In the genomic region with DNA sequence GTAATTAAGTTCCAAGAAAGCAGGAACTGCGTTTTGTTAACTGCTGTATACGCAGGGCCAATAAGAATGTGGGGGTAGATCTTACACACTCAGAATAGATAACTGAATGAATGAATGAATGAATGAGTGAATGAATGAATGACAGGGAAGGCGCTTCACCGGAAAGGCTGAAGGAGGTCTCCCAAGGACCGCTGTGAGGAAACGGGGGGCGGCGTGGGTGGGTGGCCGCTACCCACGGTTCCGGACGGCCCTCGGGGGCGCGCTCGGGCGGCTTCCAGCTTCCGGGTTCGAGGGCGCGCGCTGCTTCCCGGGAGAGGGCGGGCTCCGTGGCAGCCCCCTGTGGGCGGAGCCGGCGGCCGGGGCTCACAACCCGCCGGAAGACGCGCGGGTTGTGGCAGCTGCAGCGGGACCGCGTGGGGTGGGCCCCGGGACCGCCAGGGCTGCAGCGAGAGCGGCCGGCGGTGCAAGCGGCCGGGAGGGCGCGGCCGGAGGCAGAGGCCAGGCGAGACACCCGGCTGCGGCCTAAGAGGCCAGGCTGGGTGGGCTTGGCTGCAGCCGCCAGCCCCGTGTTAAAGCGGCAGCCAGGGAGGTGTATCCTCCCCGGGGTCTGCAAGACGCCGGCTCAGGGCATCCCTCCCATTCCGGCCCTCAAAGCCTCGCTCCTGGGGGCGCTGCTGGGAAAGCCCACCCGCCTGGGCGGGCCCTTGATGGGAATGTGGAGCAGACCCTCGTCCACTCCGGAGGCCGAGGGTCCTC, we compare ENCODE assay signal across 8 cellular contexts.
DNase-seq lines count a peak whose midpoint lies in the region; ATAC-seq and TF ChIP-seq lines count a peak whose summit lies in the region.

A gene (plus strand): TSS at position 367 of the 756 bp plus-strand sequence. CDS start 2,072 bp downstream, outside the sequence.

- peak; percentile 78 for TF ChIP-seq POLR2A in NB4 (IDR thresholded peaks at IDR 0.05; ENCODE audit: extremely low read depth, insufficient read length)

- no peaks in the 10 kb centered on the region for H3K4me1 ChIP-seq in iPS DF 6.9 (ENCODE audit: control insufficient read depth, insufficient read depth, low read length)

- no peaks in the 10 kb centered on the region; the same call in 1 of the 2 replicates for H3K9me3 ChIP-seq in iPS DF 6.9 (ENCODE audit: control insufficient read depth, insufficient read depth, low read length)

- no peak for TF ChIP-seq CTCF in NB4 (IDR thresholded peaks at IDR 0.05; ENCODE audit: low read depth, low read length)

- H3K4me3 ChIP-seq in NB4 (ENCODE audit: low read depth, low read length) (peak within 1 kb of the TSS; percentile 80), iPS DF 6.9 (ENCODE audit: low read length) (peak within 1 kb of the TSS; percentile 96), skeletal muscle cell (ENCODE audit: low read depth, low read length) (peak within 1 kb of the TSS; percentile 70)

- DNase-seq in DMS 273 treated with DMSO at 0.1 percent for 48 hours (lab: John Stamatoyannopoulos, UW): peak; percentile 99
- peak; percentile 89 for DNase-seq in NB4 (ENCODE audit: low read depth)
- peak; percentile 50 for DNase-seq in T-helper 9 cell
- DNase-seq in astrocyte of the hippocampus (ENCODE audit: low read depth, low spot score): peak; percentile 89
- DNase-seq in iPS DF 6.9 (ENCODE audit: low read depth, low spot score): no peak
- DNase-seq in skeletal muscle cell (ENCODE audit: low read depth): no peak

- peak; percentile 84 for ATAC-seq in GM21723 (IDR thresholded peaks at IDR 0.05; ENCODE audit: unreplicated experiment)
- no peak for ATAC-seq in GM19328 (IDR thresholded peaks at IDR 0.05; ENCODE audit: unreplicated experiment)

- no CpG with 5 or more reads among the region's 65 CpGs for WGBS in iPS DF 6.9 (ENCODE audit: insufficient coverage, insufficient read length)

- no peaks in the 10 kb centered on the region for H3K27me3 ChIP-seq in iPS DF 6.9 (ENCODE audit: control insufficient read depth, insufficient read depth, low read length)

- H3K36me3 ChIP-seq in iPS DF 6.9 (ENCODE audit: control insufficient read depth, insufficient read depth, low read length): no peaks in the 10 kb centered on the region

- no peak within 1 kb of the TSS for H3K27ac ChIP-seq in iPS DF 6.9 (ENCODE audit: low read length)

Comparison
In these comparisons a context has a peak if more than half of its experiments do, and no peak if none do; other contexts are left out.
1. DNase-seq: peak in DMS 273 treated with DMSO at 0.1 percent for 48 hours (single experiment), NB4 (single experiment), T-helper 9 cell (single experiment) and astrocyte of the hippocampus (single experiment); none in iPS DF 6.9 (single experiment) and skeletal muscle cell (single experiment).
2. Peak in every context shown above with its lines, with median percentiles within 50 percentile points of each other: H3K4me3 ChIP-seq.